1 cellular context compared by ENCODE assay signal in genomic region chr4:118345813-118346212, GRCh38.
TF ChIP-seq lines count a peak whose summit lies in the region.

No MANE protein-coding gene starts in this region.

TF ChIP-seq in H1, 55 proteins besides CTCF, POLR2A, EP300 and RAD21:
- no peak for TF ChIP-seq TAF1 (IDR thresholded peaks at IDR 0.05; ENCODE audit: low read depth, low read length)
- TF ChIP-seq BRCA1 (IDR thresholded peaks at IDR 0.05; ENCODE audit: low read depth, low read length), result no peak
- no peak for TF ChIP-seq KDM4A (IDR thresholded peaks at IDR 0.05; ENCODE audit: low read depth, low read length, severe bottlenecking)
- no peak for TF ChIP-seq MAFK (IDR thresholded peaks at IDR 0.05; ENCODE audit: low read depth, low read length)
- no peak for TF ChIP-seq RXRA (IDR thresholded peaks at IDR 0.05; ENCODE audit: insufficient read depth, low read depth, low read length)
- no peak for TF ChIP-seq TEAD4 (IDR thresholded peaks at IDR 0.05; ENCODE audit: low read depth, low read length)
- no peak for TF ChIP-seq GABPA (IDR thresholded peaks at IDR 0.05; ENCODE audit: borderline replicate concordance, insufficient read depth, low read length)
- TF ChIP-seq KDM5A (IDR thresholded peaks at IDR 0.05; ENCODE audit: low read length), result no peak
- TF ChIP-seq NANOG (IDR thresholded peaks at IDR 0.05; ENCODE audit: insufficient read depth, low read depth, low read length, poor library complexity, severe bottlenecking), result no peak
- no peak for TF ChIP-seq ATF2 (IDR thresholded peaks at IDR 0.05; ENCODE audit: low read length)
- TF ChIP-seq RBBP5 (IDR thresholded peaks at IDR 0.05; ENCODE audit: borderline replicate concordance, low read depth, low read length), result no peak
- TF ChIP-seq JUN (IDR thresholded peaks at IDR 0.05; ENCODE audit: low read depth, low read length), result no peak
- no peak for TF ChIP-seq NRF1 (IDR thresholded peaks at IDR 0.05; ENCODE audit: low read depth, low read length)
- no peak for TF ChIP-seq POU5F1 (IDR thresholded peaks at IDR 0.05; ENCODE audit: low read depth, low read length)
- no peak for TF ChIP-seq TAF7 (optimal IDR thresholded peaks at IDR 0.05; ENCODE audit: borderline replicate concordance, low read depth, low read length)
- no peak for TF ChIP-seq CEBPB (IDR thresholded peaks at IDR 0.05; ENCODE audit: low read depth, low read length)
- TF ChIP-seq SIN3A (conservative IDR thresholded peaks at IDR 0.05 in 1 of 2, IDR thresholded peaks at IDR 0.05 in 1 of 2; ENCODE audit: low read depth in 1 of 2, low read length in 2 of 2), result no peak
TF ChIP-seq in H1: peak in this region for 0.
